11 cellular contexts compared by ENCODE assay signal in the genomic region with DNA sequence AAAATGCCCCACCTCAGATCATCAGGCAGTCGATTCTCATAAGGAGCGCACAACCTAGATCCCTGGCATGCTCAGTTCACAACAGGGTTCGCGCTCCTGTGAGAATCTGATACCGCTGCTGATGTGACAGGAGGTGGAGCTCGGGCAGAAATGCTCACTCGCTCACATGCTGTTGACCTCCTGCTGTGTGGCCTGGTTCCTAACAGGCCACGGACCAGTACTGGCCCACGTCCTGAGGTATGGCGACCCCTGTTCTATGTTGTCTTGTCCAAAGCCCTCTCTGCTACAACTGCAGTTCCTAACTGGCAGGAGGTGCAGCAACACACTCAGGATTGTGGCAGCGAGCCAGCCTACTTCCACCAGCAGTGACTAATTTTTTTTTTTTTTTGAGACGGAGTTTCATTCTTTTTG.
DNase-seq lines count a peak whose midpoint lies in the region; ATAC-seq and TF ChIP-seq lines count a peak whose summit lies in the region.
"Had no signal": no experiment of that assay in that cellular context is flagged by ENCODE, and none has a peak within 500 bp of the region (broad histone marks: within the 10 kb centered on the region; RNA-seq: fewer than 3 reads in every experiment).

No MANE protein-coding gene starts in this region.

- H3K4me1 ChIP-seq in BE2C = no peaks in the 10 kb centered on the region
- H3K4me1 ChIP-seq in osteoblast (ENCODE audit: insufficient read depth, low read length) = peaks cover 5% of the 10 kb centered on the region

- H3K9me3 ChIP-seq in BE2C (no peaks in the 10 kb centered on the region), MG63 (no peaks in the 10 kb centered on the region), osteoblast (ENCODE audit: low read depth, low read length) (no peaks in the 10 kb centered on the region)

- peak; percentile 12 for DNase-seq in BE2C
- peak; percentile 85 for DNase-seq in MG63
- DNase-seq in dermis blood vessel endothelial cell = peak; percentile 83
- DNase-seq in osteoblast (ENCODE audit: insufficient read length, low spot score, missing footprints) = peak; percentile 92
- no peak for DNase-seq in GDM1 (lab: John Stamatoyannopoulos, UW)
- DNase-seq in HUDEP-2 (lab: John Stamatoyannopoulos, UW; ENCODE audit: unreplicated experiment in 76 of 76) = no peak
- DNase-seq: activated T-cell treated with anti-CD3 and anti-CD28 coated beads, Interleukin-2, amount 50 U/mL, for 48 hours; NCI-H345; stimulated activated CD8-positive, alpha-beta memory T cell treated with anti-CD3 and anti-CD28 coated beads, Interleukin-4, amount 100 ng/mL, for 48 hours had no signal

- no peaks in the 10 kb centered on the region for H3K36me3 ChIP-seq in BE2C
- H3K36me3 ChIP-seq in MG63 = no peaks in the 10 kb centered on the region
- H3K36me3 ChIP-seq in osteoblast (ENCODE audit: insufficient read depth, low read length) = peaks cover 22% of the 10 kb centered on the region

- ATAC-seq in HG02973 (IDR thresholded peaks at IDR 0.05; ENCODE audit: unreplicated experiment) (no peak), GM18870 (IDR thresholded peaks at IDR 0.05; ENCODE audit: unreplicated experiment) (no peak)

- peaks cover 9% of the 10 kb centered on the region for H4K20me1 ChIP-seq in osteoblast (ENCODE audit: insufficient read depth, low read length)

- H3K27me3 ChIP-seq in BE2C (no peaks in the 10 kb centered on the region), MG63 (no peaks in the 10 kb centered on the region), osteoblast (ENCODE audit: insufficient read depth, low read length) (no peaks in the 10 kb centered on the region)

- TF ChIP-seq CTCF in BE2C (IDR thresholded peaks at IDR 0.05; ENCODE audit: low read depth, low read length) (no peak), osteoblast (IDR thresholded peaks at IDR 0.05; ENCODE audit: extremely low read depth, low read depth, low read length) (no peak)

- peaks cover 15% of the 10 kb centered on the region for H3K79me2 ChIP-seq in osteoblast (ENCODE audit: insufficient read depth, low read length)

- H3K4me3 ChIP-seq in BE2C (ENCODE audit: low read depth, low read length) (no peak overlapping the region), MG63 (no peak overlapping the region), osteoblast (ENCODE audit: insufficient read depth, low read length) (no peak overlapping the region)

- H3K4me2 ChIP-seq in osteoblast (ENCODE audit: insufficient read depth, low read length) = no peak overlapping the region

- no peak overlapping the region for H2AFZ ChIP-seq in osteoblast (ENCODE audit: low read length)

- no peak overlapping the region for H3K27ac ChIP-seq in osteoblast (ENCODE audit: low read depth, low read length)

Comparison
In these comparisons a context has a peak if more than half of its experiments do, and no peak if none do; other contexts are left out.
1. DNase-seq: peak in BE2C (single experiment), MG63 (single experiment), dermis blood vessel endothelial cell (single experiment) and osteoblast (single experiment); none in GDM1 (single experiment) and HUDEP-2 (0 of 76).